1 cellular context compared by ENCODE assay signal in the genomic region with DNA sequence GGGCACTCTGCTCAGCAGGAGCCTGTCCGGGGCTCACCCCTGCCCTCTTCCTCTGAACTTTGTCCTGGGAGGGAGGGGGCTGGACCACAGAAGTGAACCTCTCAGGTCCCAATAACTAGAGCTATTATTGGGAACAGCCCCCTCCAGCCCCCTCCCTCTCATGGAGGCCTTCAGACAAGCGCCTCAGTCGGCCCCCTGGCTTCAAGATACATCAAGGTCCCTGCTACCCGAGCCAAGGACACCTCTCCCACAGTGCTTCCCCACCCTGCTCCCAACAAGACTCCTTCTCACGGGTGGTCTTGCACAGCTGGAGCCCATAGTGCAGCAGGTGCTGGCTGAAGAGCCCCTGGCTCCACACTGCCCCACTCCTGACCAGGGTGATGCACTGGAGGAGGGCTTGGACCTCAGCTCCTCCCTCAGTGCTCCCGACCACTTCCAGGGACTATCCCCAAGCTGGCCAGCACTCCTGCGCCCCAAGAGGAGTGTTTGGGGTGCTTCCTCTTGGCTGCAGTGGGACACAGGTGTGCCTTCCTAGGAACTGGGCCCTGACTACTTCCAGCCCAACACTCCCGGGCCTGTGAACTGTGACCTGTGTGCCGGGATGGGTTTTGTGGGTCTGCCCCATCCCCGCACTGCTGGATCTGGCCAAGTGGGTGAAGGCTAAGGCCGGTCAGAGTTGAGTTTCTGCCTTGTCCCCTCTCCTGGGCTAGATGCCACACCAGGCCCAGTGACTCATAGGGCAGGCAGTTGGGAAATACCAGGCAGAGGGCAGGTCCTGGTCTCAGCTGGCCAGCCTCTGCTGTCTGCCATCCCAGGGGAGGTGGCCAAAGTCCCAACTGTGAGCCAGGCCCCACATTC.
TF ChIP-seq lines count a peak whose summit lies in the region.

No MANE protein-coding gene starts in this region.

TF ChIP-seq in liver, 16 proteins besides CTCF, POLR2A, EP300 and RAD21 (continued from another document):
- TF ChIP-seq, protein P1, sequence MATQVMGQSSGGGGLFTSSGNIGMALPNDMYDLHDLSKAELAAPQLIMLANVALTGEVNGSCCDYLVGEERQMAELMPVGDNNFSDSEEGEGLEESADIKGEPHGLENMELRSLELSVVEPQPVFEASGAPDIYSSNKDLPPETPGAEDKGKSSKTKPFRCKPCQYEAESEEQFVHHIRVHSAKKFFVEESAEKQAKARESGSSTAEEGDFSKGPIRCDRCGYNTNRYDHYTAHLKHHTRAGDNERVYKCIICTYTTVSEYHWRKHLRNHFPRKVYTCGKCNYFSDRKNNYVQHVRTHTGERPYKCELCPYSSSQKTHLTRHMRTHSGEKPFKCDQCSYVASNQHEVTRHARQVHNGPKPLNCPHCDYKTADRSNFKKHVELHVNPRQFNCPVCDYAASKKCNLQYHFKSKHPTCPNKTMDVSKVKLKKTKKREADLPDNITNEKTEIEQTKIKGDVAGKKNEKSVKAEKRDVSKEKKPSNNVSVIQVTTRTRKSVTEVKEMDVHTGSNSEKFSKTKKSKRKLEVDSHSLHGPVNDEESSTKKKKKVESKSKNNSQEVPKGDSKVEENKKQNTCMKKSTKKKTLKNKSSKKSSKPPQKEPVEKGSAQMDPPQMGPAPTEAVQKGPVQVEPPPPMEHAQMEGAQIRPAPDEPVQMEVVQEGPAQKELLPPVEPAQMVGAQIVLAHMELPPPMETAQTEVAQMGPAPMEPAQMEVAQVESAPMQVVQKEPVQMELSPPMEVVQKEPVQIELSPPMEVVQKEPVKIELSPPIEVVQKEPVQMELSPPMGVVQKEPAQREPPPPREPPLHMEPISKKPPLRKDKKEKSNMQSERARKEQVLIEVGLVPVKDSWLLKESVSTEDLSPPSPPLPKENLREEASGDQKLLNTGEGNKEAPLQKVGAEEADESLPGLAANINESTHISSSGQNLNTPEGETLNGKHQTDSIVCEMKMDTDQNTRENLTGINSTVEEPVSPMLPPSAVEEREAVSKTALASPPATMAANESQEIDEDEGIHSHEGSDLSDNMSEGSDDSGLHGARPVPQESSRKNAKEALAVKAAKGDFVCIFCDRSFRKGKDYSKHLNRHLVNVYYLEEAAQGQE (IDR thresholded peaks at IDR 0.05) = peak; percentile 79
- peak; percentile 16 to 83 for TF ChIP-seq EGR1 (IDR thresholded peaks at IDR 0.05; ENCODE audit: low read depth in 2 of 2)
- TF ChIP-seq YY1 (IDR thresholded peaks at IDR 0.05) = peak; percentile 62
- TF ChIP-seq FOXA1 (IDR thresholded peaks at IDR 0.05) = peak; percentile 72
- TF ChIP-seq, protein P2, sequence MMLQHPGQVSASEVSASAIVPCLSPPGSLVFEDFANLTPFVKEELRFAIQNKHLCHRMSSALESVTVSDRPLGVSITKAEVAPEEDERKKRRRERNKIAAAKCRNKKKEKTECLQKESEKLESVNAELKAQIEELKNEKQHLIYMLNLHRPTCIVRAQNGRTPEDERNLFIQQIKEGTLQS (IDR thresholded peaks at IDR 0.05) = peak; percentile 99
- peak; percentile 79 for TF ChIP-seq NR2F2 (IDR thresholded peaks at IDR 0.05)
- TF ChIP-seq FOXA2 (IDR thresholded peaks at IDR 0.05) = no peak
- peak; percentile 98 to 100 for TF ChIP-seq RXRA (IDR thresholded peaks at IDR 0.05)
- peak; percentile 91 to 96 for TF ChIP-seq HNF4A (conservative IDR thresholded peaks at IDR 0.05)
- peak; percentile 77 for TF ChIP-seq HNF4G (IDR thresholded peaks at IDR 0.05)
- TF ChIP-seq, protein P3, sequence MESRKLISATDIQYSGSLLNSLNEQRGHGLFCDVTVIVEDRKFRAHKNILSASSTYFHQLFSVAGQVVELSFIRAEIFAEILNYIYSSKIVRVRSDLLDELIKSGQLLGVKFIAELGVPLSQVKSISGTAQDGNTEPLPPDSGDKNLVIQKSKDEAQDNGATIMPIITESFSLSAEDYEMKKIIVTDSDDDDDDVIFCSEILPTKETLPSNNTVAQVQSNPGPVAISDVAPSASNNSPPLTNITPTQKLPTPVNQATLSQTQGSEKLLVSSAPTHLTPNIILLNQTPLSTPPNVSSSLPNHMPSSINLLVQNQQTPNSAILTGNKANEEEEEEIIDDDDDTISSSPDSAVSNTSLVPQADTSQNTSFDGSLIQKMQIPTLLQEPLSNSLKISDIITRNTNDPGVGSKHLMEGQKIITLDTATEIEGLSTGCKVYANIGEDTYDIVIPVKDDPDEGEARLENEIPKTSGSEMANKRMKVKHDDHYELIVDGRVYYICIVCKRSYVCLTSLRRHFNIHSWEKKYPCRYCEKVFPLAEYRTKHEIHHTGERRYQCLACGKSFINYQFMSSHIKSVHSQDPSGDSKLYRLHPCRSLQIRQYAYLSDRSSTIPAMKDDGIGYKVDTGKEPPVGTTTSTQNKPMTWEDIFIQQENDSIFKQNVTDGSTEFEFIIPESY (IDR thresholded peaks at IDR 0.05) = no peak
- TF ChIP-seq TAF1 (conservative IDR thresholded peaks at IDR 0.05) = no peak
